In genomic region chr15:47718474-47719440, GRCh38 we compare ENCODE assay signal across 10 cellular contexts. TPM values are rescaled to one million over a fixed set of nuclear protein-coding genes. Genes with fewer than 3 reads are reported as not detected.
DNase-seq lines count a peak whose midpoint lies in the region; ATAC-seq and TF ChIP-seq lines count a peak whose summit lies in the region.
"Had no signal": no experiment of that assay in that cellular context is flagged by ENCODE, and none has a peak within 500 bp of the region (broad histone marks: within the 10 kb centered on the region; RNA-seq: fewer than 3 reads in every experiment).

No MANE protein-coding gene starts in this region.

- H3K36me3 ChIP-seq in BJ (ENCODE audit: control insufficient read depth, insufficient read depth, low read length) = no peaks in the 10 kb centered on the region

- TF ChIP-seq CTCF in BJ (IDR thresholded peaks at IDR 0.05; ENCODE audit: insufficient read depth, low read depth, low read length) (no peak), RWPE1 (conservative IDR thresholded peaks at IDR 0.05; ENCODE audit: low read depth) (no peak), glutamatergic neuron (IDR thresholded peaks at IDR 0.05; ENCODE audit: partially characterized antibody, unreplicated experiment) (no peak), osteocyte (IDR thresholded peaks at IDR 0.05) (no peak)

- peak overlapping the region; percentile 41 for H3K4me3 ChIP-seq in BJ (ENCODE audit: low read depth, low read length)
- H3K4me3 ChIP-seq: GM12878 had no signal

- H3K27me3 Mint-ChIP-seq in glutamatergic neuron (ENCODE audit: unreplicated experiment) (peaks cover 21% of the 10 kb centered on the region), osteocyte (ENCODE audit: unreplicated experiment) (peaks cover 54% of the 10 kb centered on the region)
- peaks cover 56% of the 10 kb centered on the region for H3K27me3 Mint-ChIP-seq in activated CD8-positive, alpha-beta memory T cell treated with anti-CD3 and anti-CD28 coated beads, Interleukin-2, amount 10 ng/mL, durations not matched to agents 7 days and 5 days

- POLR2A ChIA-PET in BJ (lab: Charles Lee) (interaction anchor here (0.6 kb wide), 1 partner anchor 9 kb away, joined by 7 read pairs; no protein-coding TSS in a partner anchor), RWPE1 (lab: Yijun Ruan, JAX; ENCODE audit: low non-redundant PET) (interaction anchor here (0.6 to 0.7 kb wide), 2 partner anchors 47 to 298 kb away, joined by 3 to 10 read pairs; no protein-coding TSS in a partner anchor)

- CTCF ChIA-PET in BJ (lab: Yijun Ruan, JAX) = interaction anchor here (1.2 to 1.7 kb wide), 2 partner anchors 17 to 243 kb away, joined by 3 to 4 read pairs; no protein-coding TSS in a partner anchor
- CTCF ChIA-PET in RWPE1 (lab: Yijun Ruan, JAX) = interaction anchor here (0.5 to 2.7 kb wide), 7 partner anchors 8 to 531 kb away, joined by 3 to 25 read pairs (median 3); no protein-coding TSS in a partner anchor
- CTCF ChIA-PET in activated CD8-positive, alpha-beta memory T cell treated with anti-CD3 and anti-CD28 coated beads, Interleukin-2, amount 10 ng/mL, durations not matched to agents 7 days and 5 days (lab: Charles Lee) = no interaction called here

- peaks cover 4% of the 10 kb centered on the region for H3K36me3 Mint-ChIP-seq in glutamatergic neuron (ENCODE audit: unreplicated experiment)
- H3K36me3 Mint-ChIP-seq in osteocyte (ENCODE audit: unreplicated experiment) = peaks cover 6% of the 10 kb centered on the region
- peaks cover 2% of the 10 kb centered on the region for H3K36me3 Mint-ChIP-seq in activated CD8-positive, alpha-beta memory T cell treated with anti-CD3 and anti-CD28 coated beads, Interleukin-2, amount 10 ng/mL, durations not matched to agents 7 days and 5 days

- no peak for ATAC-seq in activated CD8-positive, alpha-beta memory T cell treated with anti-CD3 and anti-CD28 coated beads, Interleukin-2, amount 10 ng/mL, durations not matched to agents 7 days and 5 days
- ATAC-seq in HG03571 (IDR thresholded peaks at IDR 0.05; ENCODE audit: unreplicated experiment) = no peak
- ATAC-seq: GM12878 had no signal

- H3K4me1 Mint-ChIP-seq in glutamatergic neuron (ENCODE audit: low read depth, unreplicated experiment) = peaks cover 38% of the 10 kb centered on the region
- H3K4me1 Mint-ChIP-seq in osteocyte (ENCODE audit: unreplicated experiment) = peaks cover 29% of the 10 kb centered on the region
- H3K4me1 Mint-ChIP-seq in activated CD8-positive, alpha-beta memory T cell treated with anti-CD3 and anti-CD28 coated beads, Interleukin-2, amount 10 ng/mL, durations not matched to agents 7 days and 5 days = peaks cover 2% of the 10 kb centered on the region

- H3K27me3 ChIP-seq in BJ (ENCODE audit: control insufficient read depth, insufficient read depth, low read length) = peaks cover 13% of the 10 kb centered on the region

- peak overlapping the region; percentile 82 for H3K27ac ChIP-seq in RWPE1

- H3K4me3 Mint-ChIP-seq in glutamatergic neuron (ENCODE audit: unreplicated experiment) (peak overlapping the region; percentile 94), osteocyte (ENCODE audit: unreplicated experiment) (peak overlapping the region; percentile 93)
- H3K4me3 Mint-ChIP-seq in activated CD8-positive, alpha-beta memory T cell treated with anti-CD3 and anti-CD28 coated beads, Interleukin-2, amount 10 ng/mL, durations not matched to agents 7 days and 5 days = no peak overlapping the region

- DNase-seq in BJ (ENCODE audit: low read depth) (no peak), RWPE1 (ENCODE audit: low spot score) (peak; percentile 22), glutamatergic neuron (peak; percentile 44), osteocyte (ENCODE audit: extremely low spot score, unreplicated experiment) (no peak), HuH-7 (ENCODE audit: low spot score) (no peak), NCI-H774 (lab: John Stamatoyannopoulos, UW) (no peak)
- DNase-seq in activated CD8-positive, alpha-beta memory T cell treated with anti-CD3 and anti-CD28 coated beads, Interleukin-2, amount 10 ng/mL, durations not matched to agents 7 days and 5 days = no peak

- peaks cover 29% of the 10 kb centered on the region for H3K9me3 Mint-ChIP-seq in glutamatergic neuron (ENCODE audit: unreplicated experiment)
- no peaks in the 10 kb centered on the region for H3K9me3 Mint-ChIP-seq in osteocyte (ENCODE audit: unreplicated experiment)
- H3K9me3 Mint-ChIP-seq in activated CD8-positive, alpha-beta memory T cell treated with anti-CD3 and anti-CD28 coated beads, Interleukin-2, amount 10 ng/mL, durations not matched to agents 7 days and 5 days (ENCODE audit: low read depth) = no peaks in the 10 kb centered on the region

- peak overlapping the region; percentile 93 for H3K27ac Mint-ChIP-seq in glutamatergic neuron (ENCODE audit: unreplicated experiment)
- H3K27ac Mint-ChIP-seq in osteocyte (ENCODE audit: unreplicated experiment) = peak overlapping the region; percentile 85
- H3K27ac Mint-ChIP-seq in activated CD8-positive, alpha-beta memory T cell treated with anti-CD3 and anti-CD28 coated beads, Interleukin-2, amount 10 ng/mL, durations not matched to agents 7 days and 5 days = no peak overlapping the region

RNA-seq across cellular contexts. Expression of gene SEMA6D, which starts 1.5 kb away (rescaled TPM):
- polyA plus RNA-seq in BJ (2011; rRNA removed) = 1.1 and 2.1 TPM in 2 replicates
- polyA minus RNA-seq in BJ (2011; rRNA and poly(A)+ RNA removed) = 0.98 and 1.5 TPM in 2 replicates
- total RNA-seq in glutamatergic neuron (ENCODE audit: unreplicated experiment) = 255 TPM
- 11.9 and 12.1 TPM in 2 replicates for total RNA-seq in osteocyte
- total RNA-seq in activated CD8-positive, alpha-beta memory T cell treated with anti-CD3 and anti-CD28 coated beads, Interleukin-2, amount 10 ng/mL, durations not matched to agents 7 days and 5 days = not detected
- total RNA-seq: T-helper 2 cell treated with Interferon-gamma antibody and Interleukin-4, amounts not matched to agents 100 ng/mL and 5 ng/mL, for 36 hours had no signal

Comparison
In these comparisons a context has a peak if more than half of its experiments do, and no peak if none do; other contexts are left out.
1. DNase-seq: peak in RWPE1 (single experiment) and glutamatergic neuron (single experiment); none in BJ (single experiment), osteocyte (single experiment), activated CD8-positive, alpha-beta memory T cell treated with anti-CD3 and anti-CD28 coated beads, Interleukin-2, amount 10 ng/mL, durations not matched to agents 7 days and 5 days (single experiment), HuH-7 (single experiment) and NCI-H774 (single experiment).
2. RNA of gene SEMA6D, which starts 1.5 kb away (total RNA-seq): 255 TPM in glutamatergic neuron (single experiment); 11.9 to 12.1 TPM in osteocyte and not detected in activated CD8-positive, alpha-beta memory T cell treated with anti-CD3 and anti-CD28 coated beads, Interleukin-2, amount 10 ng/mL, durations not matched to agents 7 days and 5 days; every median in the first group is over 10 times any median in the second.